Comparison of ENCODE assay signal across 38 cellular contexts in genomic region chr14:37888234-37888633, GRCh38.
"Had no signal": no experiment of that assay in that cellular context is flagged by ENCODE, and none has a peak within 500 bp of the region (broad histone marks: within the 10 kb centered on the region; RNA-seq: fewer than 3 reads in every experiment).

No MANE protein-coding gene starts in this region.

- H3K36me3 ChIP-seq: ascending aorta, brain microvascular endothelial cell, breast epithelium, cardiac muscle cell had no signal

- ATAC-seq: activated naive CD4-positive, alpha-beta T cell treated with anti-CD3 and anti-CD28 coated beads, Interleukin-2, amount 50 U/mL, for 72 hours; activated naive CD8-positive, alpha-beta T cell treated with anti-CD3 and anti-CD28 coated beads, Interleukin-2, amount 50 U/mL, for 24 hours; activated T-cell treated with anti-CD3 and anti-CD28 coated beads, Interleukin-2, amount 50 U/mL, for 4 hours; activated T-cell treated with anti-CD3 and anti-CD28 coated beads, Interleukin-2, amount 50 U/mL, for 72 hours; activated T-helper 17 cell treated with anti-CD3 and anti-CD28 coated beads, Interleukin-2, amount 50 U/mL, for 72 hours; body of pancreas had no signal

- H3K4me1 ChIP-seq: ascending aorta, body of pancreas, breast epithelium had no signal

- H3K9me3 ChIP-seq: ascending aorta, body of pancreas, breast epithelium had no signal

- H3K4me3 ChIP-seq: ascending aorta, body of pancreas, breast epithelium, cardiac muscle cell had no signal

- H3K27me3 ChIP-seq: ascending aorta, body of pancreas, brain microvascular endothelial cell, breast epithelium, cardiac muscle cell had no signal

- H3K9me3 Mint-ChIP-seq: activated naive CD4-positive, alpha-beta T cell treated with anti-CD3 and anti-CD28 coated beads, Interleukin-2, amount 10 ng/mL, durations not matched to agents 7 days and 5 days; activated naive CD4-positive, alpha-beta T cell treated with anti-CD3 and anti-CD28 coated beads, Interleukin-2, amount 50 U/mL, for 24 hours; activated naive CD4-positive, alpha-beta T cell treated with anti-CD3 and anti-CD28 coated beads, Interleukin-2, amount 50 U/mL, for 72 hours; activated naive CD8-positive, alpha-beta T cell treated with anti-CD3 and anti-CD28 coated beads for 36 hours; activated naive CD8-positive, alpha-beta T cell treated with anti-CD3 and anti-CD28 coated beads, Interleukin-2, amount 50 U/mL, for 24 hours; activated T-cell treated with anti-CD3 and anti-CD28 coated beads, Interleukin-2, amount 50 U/mL, for 24 hours; activated T-helper 1 cell treated with anti-CD3 and anti-CD28 coated beads, Interleukin-12 subunit alpha, Interleukin-12 subunit beta, Interleukin-2, Interleukin-4 antibody, amounts not matched to agents 30 ng/mL and 10 ng/mL and 1 ng/mL, durations not matched to agents 14 hours and 24 hours and 36 hours; activated T-helper 17 cell treated with anti-CD3 and anti-CD28 coated beads, Interleukin-2, amount 50 U/mL, for 72 hours; activated T-helper 2 cell treated with anti-CD3 and anti-CD28 coated beads, Interferon-gamma antibody, Interleukin-2, Interleukin-4, amounts not matched to agents 10 μg/mL and 5 μg/mL and 100 μg/mL, durations not matched to agents 14 hours and 24 hours and 36 hours; central memory CD8-positive, alpha-beta T cell had no signal

- H3K27me3 Mint-ChIP-seq: activated naive CD4-positive, alpha-beta T cell treated with anti-CD3 and anti-CD28 coated beads, Interleukin-2, amount 10 ng/mL, durations not matched to agents 7 days and 5 days; activated naive CD8-positive, alpha-beta T cell treated with anti-CD3 and anti-CD28 coated beads, Interleukin-2, amount 50 U/mL, for 24 hours had no signal

- H3K27ac ChIP-seq: ascending aorta, body of pancreas, brain microvascular endothelial cell, breast epithelium, cardiac muscle cell had no signal

- H3K4me3 Mint-ChIP-seq: activated naive CD4-positive, alpha-beta T cell treated with anti-CD3 and anti-CD28 coated beads for 36 hours; activated naive CD4-positive, alpha-beta T cell treated with anti-CD3 and anti-CD28 coated beads, Interleukin-2, amount 10 ng/mL, durations not matched to agents 7 days and 5 days; activated naive CD4-positive, alpha-beta T cell treated with anti-CD3 and anti-CD28 coated beads, Interleukin-2, amount 50 U/mL, for 24 hours; activated naive CD8-positive, alpha-beta T cell; activated naive CD8-positive, alpha-beta T cell treated with anti-CD3 and anti-CD28 coated beads for 36 hours; activated naive CD8-positive, alpha-beta T cell treated with anti-CD3 and anti-CD28 coated beads, Interleukin-2, amount 10 ng/mL, durations not matched to agents 7 days and 5 days; activated naive CD8-positive, alpha-beta T cell treated with anti-CD3 and anti-CD28 coated beads, Interleukin-2, amount 50 U/mL, for 24 hours; activated T-cell treated with anti-CD3 and anti-CD28 coated beads, Interleukin-2, amount 50 U/mL, for 24 hours; activated T-cell treated with anti-CD3 and anti-CD28 coated beads, Interleukin-2, amount 50 U/mL, for 4 hours; activated T-cell treated with anti-CD3 and anti-CD28 coated beads, Interleukin-2, amount 50 U/mL, for 72 hours; activated T-helper 1 cell treated with anti-CD3 and anti-CD28 coated beads, Interleukin-12 subunit alpha, Interleukin-12 subunit beta, Interleukin-2, Interleukin-4 antibody, amounts not matched to agents 30 ng/mL and 10 ng/mL and 1 ng/mL, durations not matched to agents 14 hours and 24 hours and 36 hours; activated T-helper 17 cell treated with anti-CD3 and anti-CD28 coated beads, Interleukin-2, amount 50 U/mL, for 72 hours; brain; central memory CD8-positive, alpha-beta T cell had no signal

- FAIRE-seq: astrocyte, bronchial epithelial cell had no signal

- H3K4me1 Mint-ChIP-seq: activated naive CD4-positive, alpha-beta T cell treated with anti-CD3 and anti-CD28 coated beads, Interleukin-2, amount 10 ng/mL, durations not matched to agents 7 days and 5 days; activated naive CD4-positive, alpha-beta T cell treated with anti-CD3 and anti-CD28 coated beads, Interleukin-2, amount 50 U/mL, for 24 hours; activated naive CD8-positive, alpha-beta T cell treated with anti-CD3 and anti-CD28 coated beads for 36 hours; activated naive CD8-positive, alpha-beta T cell treated with anti-CD3 and anti-CD28 coated beads, Interleukin-2, amount 10 ng/mL, durations not matched to agents 7 days and 5 days; activated naive CD8-positive, alpha-beta T cell treated with anti-CD3 and anti-CD28 coated beads, Interleukin-2, amount 50 U/mL, for 24 hours; activated T-helper 17 cell treated with anti-CD3 and anti-CD28 coated beads, Interleukin-2, amount 50 U/mL, for 72 hours; central memory CD8-positive, alpha-beta T cell had no signal

- DNase-seq: activated effector memory CD4-positive, alpha-beta T cell treated with anti-CD3 and anti-CD28 coated beads, Interleukin-2, amount 50 U/mL, for 16 hours; activated effector memory CD4-positive, alpha-beta T cell treated with Interleukin-2 at 50 U/mL for 16 hours; activated gamma-delta T cell; activated gamma-delta T cell treated with Interleukin-2 at 50 U/mL for 16 hours; activated naive CD4-positive, alpha-beta T cell; activated naive CD4-positive, alpha-beta T cell treated with anti-CD3 and anti-CD28 coated beads for 36 hours; activated naive CD4-positive, alpha-beta T cell treated with anti-CD3 and anti-CD28 coated beads, Interleukin-2, amount 10 ng/mL, durations not matched to agents 7 days and 5 days; activated naive CD4-positive, alpha-beta T cell treated with anti-CD3 and anti-CD28 coated beads, Interleukin-2, amount 50 U/mL, for 16 hours; activated naive CD4-positive, alpha-beta T cell treated with Interleukin-2 at 50 U/mL for 16 hours; activated naive CD8-positive, alpha-beta T cell treated with anti-CD3 and anti-CD28 coated beads for 36 hours; activated naive CD8-positive, alpha-beta T cell treated with anti-CD3 and anti-CD28 coated beads, Interleukin-2, amount 10 ng/mL, durations not matched to agents 7 days and 5 days; activated naive CD8-positive, alpha-beta T cell treated with anti-CD3 and anti-CD28 coated beads, Interleukin-2, amount 50 U/mL, for 24 hours; activated T-cell treated with anti-CD3 and anti-CD28 coated beads, Interleukin-2, amount 50 U/mL, for 1 hour; activated T-cell treated with anti-CD3 and anti-CD28 coated beads, Interleukin-2, amount 50 U/mL, for 24 hours; activated T-cell treated with anti-CD3 and anti-CD28 coated beads, Interleukin-2, amount 50 U/mL, for 4 hours; activated T-cell treated with anti-CD3 and anti-CD28 coated beads, Interleukin-2, amount 50 U/mL, for 48 hours; activated T-cell treated with anti-CD3 and anti-CD28 coated beads, Interleukin-2, amount 50 U/mL, for 72 hours; amniotic stem cell; amygdala; aorta; body of pancreas; brain microvascular endothelial cell; caudate nucleus; central memory CD4-positive, alpha-beta T cell; cerebellar nuclear complex had no signal

- H3K36me3 Mint-ChIP-seq: activated naive CD4-positive, alpha-beta T cell treated with anti-CD3 and anti-CD28 coated beads, Interleukin-2, amount 10 ng/mL, durations not matched to agents 7 days and 5 days; activated naive CD4-positive, alpha-beta T cell treated with anti-CD3 and anti-CD28 coated beads, Interleukin-2, amount 50 U/mL, for 24 hours; activated naive CD4-positive, alpha-beta T cell treated with anti-CD3 and anti-CD28 coated beads, Interleukin-2, amount 50 U/mL, for 72 hours; activated naive CD8-positive, alpha-beta T cell; activated naive CD8-positive, alpha-beta T cell treated with anti-CD3 and anti-CD28 coated beads for 36 hours; activated naive CD8-positive, alpha-beta T cell treated with anti-CD3 and anti-CD28 coated beads, Interleukin-2, amount 10 ng/mL, durations not matched to agents 7 days and 5 days; brain had no signal

- H3K27ac Mint-ChIP-seq: activated naive CD4-positive, alpha-beta T cell treated with anti-CD3 and anti-CD28 coated beads for 36 hours; activated naive CD4-positive, alpha-beta T cell treated with anti-CD3 and anti-CD28 coated beads, Interleukin-2, amount 10 ng/mL, durations not matched to agents 7 days and 5 days; activated naive CD4-positive, alpha-beta T cell treated with anti-CD3 and anti-CD28 coated beads, Interleukin-2, amount 50 U/mL, for 24 hours; activated naive CD4-positive, alpha-beta T cell treated with anti-CD3 and anti-CD28 coated beads, Interleukin-2, amount 50 U/mL, for 72 hours; activated naive CD8-positive, alpha-beta T cell; activated naive CD8-positive, alpha-beta T cell treated with anti-CD3 and anti-CD28 coated beads for 36 hours; activated naive CD8-positive, alpha-beta T cell treated with anti-CD3 and anti-CD28 coated beads, Interleukin-2, amount 10 ng/mL, durations not matched to agents 7 days and 5 days; activated naive CD8-positive, alpha-beta T cell treated with anti-CD3 and anti-CD28 coated beads, Interleukin-2, amount 50 U/mL, for 24 hours; activated T-cell treated with anti-CD3 and anti-CD28 coated beads, Interleukin-2, amount 50 U/mL, for 24 hours; activated T-cell treated with anti-CD3 and anti-CD28 coated beads, Interleukin-2, amount 50 U/mL, for 72 hours; activated T-helper 1 cell treated with anti-CD3 and anti-CD28 coated beads, Interleukin-12 subunit alpha, Interleukin-12 subunit beta, Interleukin-2, Interleukin-4 antibody, amounts not matched to agents 30 ng/mL and 10 ng/mL and 1 ng/mL, durations not matched to agents 14 hours and 24 hours and 36 hours; activated T-helper 17 cell treated with anti-CD3 and anti-CD28 coated beads, Interleukin-2, amount 50 U/mL, for 72 hours; activated T-helper 2 cell treated with anti-CD3 and anti-CD28 coated beads, Interferon-gamma antibody, Interleukin-2, Interleukin-4, amounts not matched to agents 10 μg/mL and 5 μg/mL and 100 μg/mL, durations not matched to agents 14 hours and 24 hours and 36 hours; brain had no signal
